ENCODE assay signal across 20 cellular contexts in genomic region chr20:58899518-58899917, GRCh38. TPM values are rescaled to one million over a fixed set of nuclear protein-coding genes. Genes with fewer than 3 reads are reported as not detected.
DNase-seq lines count a peak whose midpoint lies in the region; ATAC-seq and TF ChIP-seq lines count a peak whose summit lies in the region.
"Had no signal": no experiment of that assay in that cellular context is flagged by ENCODE, and none has a peak within 500 bp of the region (broad histone marks: within the 10 kb centered on the region; RNA-seq: fewer than 3 reads in every experiment).

No MANE protein-coding gene starts in this region.

- H3K9ac ChIP-seq in Loucy (ENCODE audit: low read depth, low read length, poor library complexity, severe bottlenecking), result no peak overlapping the region
- H3K9ac ChIP-seq in endodermal cell (ENCODE audit: extremely low read depth, low read length, poor library complexity, severe bottlenecking), result no peak overlapping the region
- H3K9ac ChIP-seq in neuronal stem cell (ENCODE audit: low read depth, low read length, poor library complexity), result peak overlapping the region; percentile 89

- H3K4me1 ChIP-seq in Loucy (ENCODE audit: insufficient read depth, low read length, poor library complexity, severe bottlenecking) (peaks cover 34% of the 10 kb centered on the region), endodermal cell (ENCODE audit: control insufficient read depth, insufficient read depth, low read length) (peaks cover 23% of the 10 kb centered on the region), neuronal stem cell (ENCODE audit: control insufficient read depth in 2 of 2, insufficient read depth in 1 of 2, low read depth in 1 of 2, low read length in 2 of 2) (peaks cover 21 to 36% of the 10 kb centered on the region in 2 donors)
- H3K4me1 ChIP-seq in CD8-positive, alpha-beta memory T cell (ENCODE audit: insufficient read depth, low read length), result peaks cover 15% of the 10 kb centered on the region

- H2BK12ac ChIP-seq in neuronal stem cell (ENCODE audit: low read length), result no peak overlapping the region

- H3K9me3 Mint-ChIP-seq in endodermal cell, result no peaks in the 10 kb centered on the region
- no peaks in the 10 kb centered on the region for H3K9me3 Mint-ChIP-seq in CD8-positive, alpha-beta memory T cell
- H3K9me3 Mint-ChIP-seq: activated T-helper 17 cell treated with anti-CD3 and anti-CD28 coated beads, Interleukin-2, amount 50 U/mL, for 72 hours; stimulated activated naive CD8-positive, alpha-beta T cell treated with anti-CD3 and anti-CD28 coated beads, Interleukin-15, amount 100 ng/mL, for 72 hours had no signal

- no peak for ATAC-seq in HG02678 (IDR thresholded peaks at IDR 0.05; ENCODE audit: unreplicated experiment)
- no peak for ATAC-seq in HG03521 (IDR thresholded peaks at IDR 0.05; ENCODE audit: unreplicated experiment)
- ATAC-seq: activated T-helper 17 cell treated with anti-CD3 and anti-CD28 coated beads, Interleukin-2, amount 50 U/mL, for 72 hours; gastroesophageal sphincter; HCT116; stimulated activated naive CD8-positive, alpha-beta T cell treated with anti-CD3 and anti-CD28 coated beads, Interleukin-15, amount 100 ng/mL, for 72 hours had no signal

- H3K4me3 Mint-ChIP-seq in endodermal cell, result peak overlapping the region; percentile 12
- H3K4me3 Mint-ChIP-seq in CD8-positive, alpha-beta memory T cell, result peak overlapping the region in 1 of 7 donors; percentile 13
- H3K4me3 Mint-ChIP-seq: activated T-helper 17 cell treated with anti-CD3 and anti-CD28 coated beads, Interleukin-2, amount 50 U/mL, for 72 hours; stimulated activated naive CD8-positive, alpha-beta T cell treated with anti-CD3 and anti-CD28 coated beads, Interleukin-15, amount 100 ng/mL, for 72 hours had no signal

- H3K23ac ChIP-seq in neuronal stem cell (ENCODE audit: low read depth, low read length, poor library complexity), result peak overlapping the region; percentile 92

- H3K27me3 Mint-ChIP-seq in endodermal cell (ENCODE audit: insufficient read depth), result no peaks in the 10 kb centered on the region
- H3K27me3 Mint-ChIP-seq in CD8-positive, alpha-beta memory T cell, result no peaks in the 10 kb centered on the region
- H3K27me3 Mint-ChIP-seq: activated T-helper 17 cell treated with anti-CD3 and anti-CD28 coated beads, Interleukin-2, amount 50 U/mL, for 72 hours; stimulated activated naive CD8-positive, alpha-beta T cell treated with anti-CD3 and anti-CD28 coated beads, Interleukin-15, amount 100 ng/mL, for 72 hours had no signal

- peaks cover 62% of the 10 kb centered on the region for H3K36me3 Mint-ChIP-seq in endodermal cell (ENCODE audit: low read depth)
- peaks cover 0 to 85% (median 11%) of the 10 kb centered on the region in 3 donors for H3K36me3 Mint-ChIP-seq in CD8-positive, alpha-beta memory T cell

- H3K4me1 Mint-ChIP-seq in endodermal cell, result peaks cover 63% of the 10 kb centered on the region
- peaks cover 73 to 92% (median 86%) of the 10 kb centered on the region in 3 donors for H3K4me1 Mint-ChIP-seq in CD8-positive, alpha-beta memory T cell

- DNase-seq in endodermal cell (no peak), neuronal stem cell (ENCODE audit: low spot score) (no peak)
- no peak for DNase-seq in CD8-positive, alpha-beta memory T cell
- DNase-seq: activated CD4-positive, CD25-positive, alpha-beta regulatory T cell treated with anti-CD3 and anti-CD28 coated beads, Interleukin-2, amount 50 U/mL, for 72 hours; Calu3; dermis blood vessel endothelial cell; mammary epithelial cell; psoas muscle; stimulated activated naive CD8-positive, alpha-beta T cell treated with anti-CD3 and anti-CD28 coated beads, Interleukin-15, amount 100 ng/mL, for 72 hours had no signal

- H3K4ac ChIP-seq in neuronal stem cell (ENCODE audit: low read length), result no peak overlapping the region

- H4K91ac ChIP-seq in neuronal stem cell (ENCODE audit: low read depth, low read length, poor library complexity), result no peak overlapping the region

- H4K20me1 ChIP-seq in Loucy (ENCODE audit: insufficient read depth, low read length, poor library complexity, severe bottlenecking), result peaks cover 97% of the 10 kb centered on the region

- TF ChIP-seq CTCF in Loucy (conservative IDR thresholded peaks at IDR 0.05; ENCODE audit: low read length) (no peak), endodermal cell (conservative IDR thresholded peaks at IDR 0.05) (no peak)

- H4K8ac ChIP-seq in neuronal stem cell (ENCODE audit: low read depth, low read length), result peak overlapping the region; percentile 53

- H3K27ac ChIP-seq in endodermal cell (ENCODE audit: low read depth, low read length) (no peak overlapping the region), neuronal stem cell (replicated peaks; ENCODE audit: low read length) (peak overlapping the region; percentile 47)
- no peak overlapping the region for H3K27ac ChIP-seq in CD8-positive, alpha-beta memory T cell (ENCODE audit: low read depth, low read length)
- H3K27ac ChIP-seq: RWPE1, skin epidermis, tibial nerve had no signal

- H3K9me3 ChIP-seq in Loucy (ENCODE audit: insufficient read depth, low read depth, low read length), result no peaks in the 10 kb centered on the region
- H3K9me3 ChIP-seq in endodermal cell (ENCODE audit: control insufficient read depth, low read length), result no peaks in the 10 kb centered on the region
- H3K9me3 ChIP-seq in neuronal stem cell (replicated peaks in 1 of 2; ENCODE audit: control insufficient read depth in 2 of 2, insufficient read depth in 1 of 2, low read depth in 1 of 2, low read length in 2 of 2), result peaks cover 0 to 2% of the 10 kb centered on the region in 2 donors
- H3K9me3 ChIP-seq in CD8-positive, alpha-beta memory T cell (ENCODE audit: low read length), result no peaks in the 10 kb centered on the region
- H3K9me3 ChIP-seq: breast epithelium, gastroesophageal sphincter, psoas muscle, tibial nerve had no signal

- no peak overlapping the region for H2BK15ac ChIP-seq in neuronal stem cell (ENCODE audit: low read length)

- POLR2A ChIA-PET in CD8-positive, alpha-beta memory T cell (lab: Charles Lee), result interaction anchor here (0.6 kb wide), 1 partner anchor 249 kb away, joined by 3 read pairs; no protein-coding TSS in a partner anchor

- H2AFZ ChIP-seq in Loucy (ENCODE audit: low read length) (no peak overlapping the region), neuronal stem cell (ENCODE audit: low read length) (no peak overlapping the region)

- H2BK5ac ChIP-seq in neuronal stem cell (ENCODE audit: low read length), result no peak overlapping the region

- no peak overlapping the region for H3K4me3 ChIP-seq in Loucy (ENCODE audit: low read length, poor library complexity, severe bottlenecking)
- peak overlapping the region; percentile 34 for H3K4me3 ChIP-seq in endodermal cell (ENCODE audit: low read length)
- peak overlapping the region in 1 of 2 donors; percentile 43 for H3K4me3 ChIP-seq in neuronal stem cell (ENCODE audit: low read length in 2 of 2)
- H3K4me3 ChIP-seq in CD8-positive, alpha-beta memory T cell (ENCODE audit: low read length), result no peak overlapping the region
- H3K4me3 ChIP-seq: breast epithelium, gastroesophageal sphincter, psoas muscle, skin epidermis, tibial nerve had no signal

- H3K36me3 ChIP-seq in Loucy (ENCODE audit: insufficient read depth, low read length) (peaks cover 73% of the 10 kb centered on the region), endodermal cell (ENCODE audit: control insufficient read depth, insufficient read depth, low read length) (peaks cover 79% of the 10 kb centered on the region), neuronal stem cell (replicated peaks in 1 of 2; ENCODE audit: control insufficient read depth in 2 of 2, insufficient read depth in 2 of 2, low read length in 2 of 2) (peaks cover 24 to 92% of the 10 kb centered on the region in 2 donors)
- peaks cover 14% of the 10 kb centered on the region for H3K36me3 ChIP-seq in CD8-positive, alpha-beta memory T cell (ENCODE audit: insufficient read depth, low read length)
- H3K36me3 ChIP-seq: breast epithelium had no signal

- H3K9me2 ChIP-seq in Loucy (replicated peaks; ENCODE audit: low read depth, low read length), result no peaks in the 10 kb centered on the region

- TF ChIP-seq POLR2A in GM19193 (IDR thresholded peaks at IDR 0.05; ENCODE audit: extremely low read depth, insufficient read depth, insufficient read length), result peak; percentile 39

- H2AK5ac ChIP-seq in neuronal stem cell (ENCODE audit: low read depth, low read length), result no peak overlapping the region

- peak overlapping the region; percentile 92 for H3K18ac ChIP-seq in neuronal stem cell (ENCODE audit: low read length)

- H3F3A ChIP-seq in Loucy (ENCODE audit: low read depth), result no peaks in the 10 kb centered on the region; the same call in 1 of the 2 replicates

- peaks cover 96% of the 10 kb centered on the region for H3K79me2 ChIP-seq in Loucy (ENCODE audit: insufficient read depth, low read length)

- peaks cover 4% of the 10 kb centered on the region for H3K79me1 ChIP-seq in neuronal stem cell (ENCODE audit: low read depth, low read length)

- H3K14ac ChIP-seq in neuronal stem cell (ENCODE audit: low read length), result no peak overlapping the region

- no peak overlapping the region for H2BK120ac ChIP-seq in neuronal stem cell (ENCODE audit: low read depth, low read length)

- 90 to 94% methylated on average over 7 to 10 of the region's 10 CpGs for WGBS in endodermal cell (ENCODE audit: insufficient coverage in 1 of 2, insufficient read length in 1 of 2), 2 experiments
- WGBS in neuronal stem cell (ENCODE audit: extremely low coverage in 2 of 2, insufficient read length in 2 of 2, insufficient replicate concordance in 1 of 2), 2 donors, result 100% methylated on average over 1 of the region's 10 CpGs; no CpG with 5 or more reads in 1 of the 2 donors

- CTCF ChIA-PET in CD8-positive, alpha-beta memory T cell (lab: Charles Lee), result no interaction called here

- H3K27ac Mint-ChIP-seq in endodermal cell, result peak overlapping the region; percentile 72
- H3K27ac Mint-ChIP-seq in CD8-positive, alpha-beta memory T cell, result peak overlapping the region in 3 of 8 donors; percentile 50 to 93 (median 63)
- H3K27ac Mint-ChIP-seq: activated T-helper 17 cell treated with anti-CD3 and anti-CD28 coated beads, Interleukin-2, amount 50 U/mL, for 72 hours had no signal

- H3K4me2 ChIP-seq in Loucy (ENCODE audit: low read depth, low read length, poor library complexity, severe bottlenecking) (peak overlapping the region; percentile 15), neuronal stem cell (ENCODE audit: insufficient read depth, low read length, poor library complexity, severe bottlenecking) (peak overlapping the region; percentile 21)

- H3K27me3 ChIP-seq in Loucy (ENCODE audit: insufficient read depth, low read length, poor library complexity, severe bottlenecking) (no peaks in the 10 kb centered on the region), endodermal cell (ENCODE audit: control insufficient read depth, insufficient read depth, low read length, poor library complexity, severe bottlenecking) (no peaks in the 10 kb centered on the region), neuronal stem cell (ENCODE audit: control insufficient read depth in 3 of 3, insufficient read depth in 3 of 3, low read depth in 1 of 3, low read length in 3 of 3) (no peaks in the 10 kb centered on the region)
- H3K27me3 ChIP-seq in CD8-positive, alpha-beta memory T cell (ENCODE audit: insufficient read depth, low read length, poor library complexity, severe bottlenecking), result no peaks in the 10 kb centered on the region
- H3K27me3 ChIP-seq: breast epithelium, gastroesophageal sphincter, tibial nerve had no signal

RNA-seq across cellular contexts. Expression of gene GNAS, which starts 47.0 kb away (rescaled TPM):
- total RNA-seq in endodermal cell, result 1,000 to 10,000 TPM; 1,246 to 1,267 TPM
- 1,275 TPM for polyA plus RNA-seq in endodermal cell (2013, experiment 1 of 2)
- 1,251 TPM for polyA plus RNA-seq in endodermal cell (2013, experiment 2 of 2)
- 1,720 TPM for polyA plus RNA-seq in neuronal stem cell (2013, experiment 1 of 2)
- polyA plus RNA-seq in neuronal stem cell (2013, experiment 2 of 2), result 1,692 TPM
- 100 to 1,000 TPM; 637 to 666 TPM for total RNA-seq in CD8-positive, alpha-beta memory T cell
- polyA plus RNA-seq in CD8-positive, alpha-beta memory T cell, result 218 TPM

RNA-seq across cellular contexts. Expression of gene GNAS-AS1, which starts 48.8 kb away (rescaled TPM):
- 1 to 10 TPM; 9.3 to 9.7 TPM for total RNA-seq in endodermal cell
- polyA plus RNA-seq in endodermal cell (2013, experiment 1 of 2), result 3.9 TPM
- polyA plus RNA-seq in endodermal cell (2013, experiment 2 of 2), result 2.5 TPM
- 1.7 TPM for polyA plus RNA-seq in neuronal stem cell (2013, experiment 1 of 2)
- 1.9 TPM for polyA plus RNA-seq in neuronal stem cell (2013, experiment 2 of 2)
- under 1 TPM; 0.55 to 0.68 TPM for total RNA-seq in CD8-positive, alpha-beta memory T cell
- not detected for polyA plus RNA-seq in CD8-positive, alpha-beta memory T cell
- total RNA-seq: dermis blood vessel endothelial cell had no signal

Comparison
In these comparisons a context has a peak if more than half of its experiments do, and no peak if none do; other contexts are left out.
1. RNA of gene GNAS-AS1, which starts 48.8 kb away (total RNA-seq): 9.3 to 9.7 TPM in endodermal cell; 0.55 to 0.68 TPM in CD8-positive, alpha-beta memory T cell; every median in the first group is over 4 times any median in the second.